ENCODE assay signal across 10 cellular contexts in the genomic region with DNA sequence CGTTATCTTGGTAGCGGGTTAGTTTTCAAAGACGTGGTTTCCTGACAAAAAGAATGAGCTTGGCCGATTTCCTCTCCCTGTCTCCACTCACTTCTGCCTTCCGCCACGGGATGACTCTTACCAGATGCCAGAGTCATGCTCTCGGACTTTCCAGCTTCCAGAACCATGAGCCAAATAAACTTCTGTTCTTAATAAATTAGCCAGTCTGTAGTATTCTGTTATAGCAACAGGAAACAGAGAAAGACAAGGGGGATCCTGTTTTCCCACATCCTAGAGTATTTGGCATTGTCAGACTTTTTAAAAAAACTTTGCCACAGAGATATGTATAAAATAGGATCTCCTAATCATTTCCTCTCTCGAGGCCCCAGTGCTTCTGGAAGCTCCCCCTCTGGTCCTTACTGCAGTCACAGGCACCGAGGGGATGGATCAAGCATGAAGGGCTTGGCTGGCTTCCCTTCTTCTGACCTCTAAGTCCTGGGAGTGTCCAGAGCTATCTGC.
DNase-seq lines count a peak whose midpoint lies in the region; ATAC-seq and TF ChIP-seq lines count a peak whose summit lies in the region.
"Had no signal": no experiment of that assay in that cellular context is flagged by ENCODE, and none has a peak within 500 bp of the region (broad histone marks: within the 10 kb centered on the region; RNA-seq: fewer than 3 reads in every experiment).

No MANE protein-coding gene starts in this region.

- DNase-seq in EH (ENCODE audit: low read depth) (peak; percentile 92), cardiac fibroblast (ENCODE audit: low read depth in 2 of 2) (peak; percentile 90 to 97), hepatic stellate cell (ENCODE audit: low spot score) (peak; percentile 79), gastrocnemius medialis (peak; percentile 29 to 46), erythroblast (lab: John Stamatoyannopoulos, UW) (no peak), NCI-H748 treated with DMSO at 0.1 percent for 48 hours (lab: John Stamatoyannopoulos, UW) (no peak)
- no peak for DNase-seq in activated effector memory CD4-positive, alpha-beta T cell treated with anti-CD3 and anti-CD28 coated beads, Interleukin-2, amount 50 U/mL, for 16 hours
- DNase-seq: GOT3, NCI-H1436 treated with DMSO at 0.1 percent for 48 hours had no signal

- intact Hi-C loops in gastrocnemius medialis (cut with DNase I; ENCODE audit: low total_unique reads), result no loop called here

- no peaks in the 10 kb centered on the region for H3K27me3 ChIP-seq in gastrocnemius medialis

- peaks cover 33 to 62% of the 10 kb centered on the region in 2 donors for H3K4me1 ChIP-seq in gastrocnemius medialis

- H3K27ac ChIP-seq in gastrocnemius medialis, result peak overlapping the region; percentile 17 to 83 (median 72)

- H3K9me3 ChIP-seq in gastrocnemius medialis, result no peaks in the 10 kb centered on the region

- in situ Hi-C loops in gastrocnemius medialis (cut with MboI; ENCODE audit: low sequenced_read_pairs in 4 of 4), result no loop called here

- TF ChIP-seq CTCF in cardiac fibroblast (IDR thresholded peaks at IDR 0.05; ENCODE audit: low read depth, low read length) (no peak), gastrocnemius medialis (IDR thresholded peaks at IDR 0.05 in 4 of 5, conservative IDR thresholded peaks at IDR 0.05 in 1 of 5) (no peak)

- H3K4me3 ChIP-seq in cardiac fibroblast (replicated peaks in 1 of 2; ENCODE audit: low read depth in 2 of 2, low read length in 2 of 2) (no peak overlapping the region), gastrocnemius medialis (no peak overlapping the region)

- no peaks in the 10 kb centered on the region for H3K36me3 ChIP-seq in gastrocnemius medialis

- ATAC-seq in gastrocnemius medialis, result peak; percentile 35 to 36
- no peak for ATAC-seq in HG03469 (IDR thresholded peaks at IDR 0.05; ENCODE audit: unreplicated experiment)

- TF ChIP-seq POLR2A in gastrocnemius medialis (IDR thresholded peaks at IDR 0.05) (no peak), erythroblast (IDR thresholded peaks at IDR 0.05; ENCODE audit: low read length) (no peak)

Comparison
In these comparisons a context has a peak if more than half of its experiments do, and no peak if none do; other contexts are left out.
1. DNase-seq: peak in EH (single experiment), cardiac fibroblast (2 of 2), hepatic stellate cell (single experiment) and gastrocnemius medialis (2 of 2); none in erythroblast (0 of 2), activated effector memory CD4-positive, alpha-beta T cell treated with anti-CD3 and anti-CD28 coated beads, Interleukin-2, amount 50 U/mL, for 16 hours (single experiment) and NCI-H748 treated with DMSO at 0.1 percent for 48 hours (single experiment).